Comparison of ENCODE assay signal across 36 cellular contexts in the genomic region with DNA sequence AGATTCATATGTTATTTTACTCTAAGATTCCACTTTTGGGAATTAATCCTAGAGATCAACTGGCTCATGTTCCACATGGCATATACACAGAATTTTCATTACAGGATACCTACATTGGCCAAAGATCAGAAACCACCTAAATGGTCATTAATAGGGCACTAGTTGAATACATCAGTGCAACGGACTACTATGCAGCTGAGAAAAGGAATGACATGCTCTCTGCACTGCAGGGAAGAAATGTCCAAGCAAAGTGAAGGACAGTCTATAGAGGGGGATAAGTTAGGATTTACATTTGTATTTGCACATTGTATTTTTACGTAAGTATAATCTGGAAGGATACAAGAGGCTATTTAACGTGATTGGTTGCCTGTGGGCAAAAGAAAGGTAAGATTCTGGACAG.
"Had no signal": no experiment of that assay in that cellular context is flagged by ENCODE, and none has a peak within 500 bp of the region (broad histone marks: within the 10 kb centered on the region; RNA-seq: fewer than 3 reads in every experiment).

No MANE protein-coding gene starts in this region.

- ATAC-seq: activated CD8-positive, alpha-beta T cell treated with anti-CD3 and anti-CD28 coated beads for 36 hours; activated naive CD4-positive, alpha-beta T cell treated with anti-CD3 and anti-CD28 coated beads, Interleukin-2, amount 50 U/mL, for 72 hours; activated T-cell treated with anti-CD3 and anti-CD28 coated beads, Interleukin-2, amount 50 U/mL, for 4 hours; activated T-cell treated with anti-CD3 and anti-CD28 coated beads, Interleukin-2, amount 50 U/mL, for 72 hours; activated T-helper 17 cell treated with anti-CD3 and anti-CD28 coated beads, Interleukin-2, amount 50 U/mL, for 72 hours; body of pancreas had no signal

- H3K9me3 Mint-ChIP-seq: activated CD4-positive, alpha-beta T cell treated with anti-CD3 and anti-CD28 coated beads, Interleukin-2, amount 10 ng/mL, durations not matched to agents 24 days and 14 days; activated T-helper 1 cell treated with anti-CD3 and anti-CD28 coated beads, Interleukin-12 subunit alpha, Interleukin-12 subunit beta, Interleukin-2, Interleukin-4 antibody, amounts not matched to agents 30 ng/mL and 10 ng/mL and 1 ng/mL, durations not matched to agents 14 hours and 24 hours and 36 hours; activated T-helper 17 cell treated with anti-CD3 and anti-CD28 coated beads, Interleukin-2, amount 50 U/mL, for 72 hours; T-helper 2 cell treated with Interferon-gamma antibody and Interleukin-4, amounts not matched to agents 5 μg/mL and 100 μg/mL, for 36 hours had no signal

- H3K27ac ChIP-seq: adrenal gland, body of pancreas, brain microvascular endothelial cell, breast epithelium, colonic mucosa, VCaP had no signal

- H3K27ac Mint-ChIP-seq: activated B cell treated with CpG ODN at 0.5 μM for 24 hours; activated CD4-positive, alpha-beta memory T cell treated with anti-CD3 and anti-CD28 coated beads for 36 hours; activated CD4-positive, alpha-beta T cell treated with anti-CD3 and anti-CD28 coated beads, Interleukin-2, amount 10 ng/mL, durations not matched to agents 24 days and 14 days; activated CD8-positive, alpha-beta T cell treated with anti-CD3 and anti-CD28 coated beads for 36 hours; activated naive CD4-positive, alpha-beta T cell treated with anti-CD3 and anti-CD28 coated beads, Interleukin-2, amount 10 ng/mL, durations not matched to agents 7 days and 5 days; activated naive CD4-positive, alpha-beta T cell treated with anti-CD3 and anti-CD28 coated beads, Interleukin-2, amount 50 U/mL, for 72 hours; activated naive CD8-positive, alpha-beta T cell treated with anti-CD3 and anti-CD28 coated beads, Interleukin-2, amount 10 ng/mL, durations not matched to agents 7 days and 5 days; activated T-cell treated with anti-CD3 and anti-CD28 coated beads, Interleukin-2, amount 50 U/mL, for 72 hours; activated T-helper 1 cell treated with anti-CD3 and anti-CD28 coated beads, Interleukin-12 subunit alpha, Interleukin-12 subunit beta, Interleukin-2, Interleukin-4 antibody, amounts not matched to agents 30 ng/mL and 10 ng/mL and 1 ng/mL, durations not matched to agents 14 hours and 24 hours and 36 hours; activated T-helper 17 cell treated with anti-CD3 and anti-CD28 coated beads, Interleukin-2, amount 50 U/mL, for 72 hours; T-helper 1 cell treated with Interleukin-12 subunit alpha and Interleukin-12 subunit beta and Interleukin-4 antibody, amounts not matched to agents 30 μg/mL and 1 μg/mL, for 36 hours; T-helper 2 cell treated with Interferon-gamma antibody and Interleukin-4, amounts not matched to agents 5 μg/mL and 100 μg/mL, for 36 hours had no signal

- H3K9me3 ChIP-seq: adrenal gland, colonic mucosa had no signal

- DNase-seq: activated B cell treated with CpG ODN at 0.5 μM for 24 hours; activated CD4-positive, alpha-beta memory T cell treated with anti-CD3 and anti-CD28 coated beads for 36 hours; activated CD4-positive, alpha-beta T cell treated with anti-CD3 and anti-CD28 coated beads for 4 hours; activated CD4-positive, alpha-beta T cell treated with anti-CD3 and anti-CD28 coated beads, Interleukin-2, amount 10 ng/mL, durations not matched to agents 24 days and 14 days; activated CD4-positive, alpha-beta T cell treated with anti-CD3 and anti-CD28 coated beads, Interleukin-2, amount 50 U/mL, for 1 hour; activated CD4-positive, alpha-beta T cell treated with anti-CD3 and anti-CD28 coated beads, Interleukin-2, amount 50 U/mL, for 4 hours; activated CD4-positive, CD25-positive, alpha-beta regulatory T cell treated with anti-CD3 and anti-CD28 coated beads, Interleukin-2, amount 50 U/mL, for 72 hours; activated CD8-positive, alpha-beta memory T cell treated with anti-CD3 and anti-CD28 coated beads, Interleukin-2, amount 50 U/mL, for 4 hours; activated CD8-positive, alpha-beta T cell treated with anti-CD3 and anti-CD28 coated beads for 36 hours; activated effector memory CD4-positive, alpha-beta T cell treated with anti-CD3 and anti-CD28 coated beads, Interleukin-2, amount 50 U/mL, for 16 hours; activated gamma-delta T cell treated with Interleukin-2 at 50 U/mL for 16 hours; activated naive CD4-positive, alpha-beta T cell treated with anti-CD3 and anti-CD28 coated beads, Interleukin-2, amount 10 ng/mL, durations not matched to agents 7 days and 5 days; activated naive CD4-positive, alpha-beta T cell treated with Interleukin-2 at 50 U/mL for 16 hours; activated naive CD8-positive, alpha-beta T cell treated with anti-CD3 and anti-CD28 coated beads, Interleukin-2, amount 10 ng/mL, durations not matched to agents 7 days and 5 days; activated T-cell treated with anti-CD3 and anti-CD28 coated beads for 4 hours; activated T-cell treated with anti-CD3 and anti-CD28 coated beads, Interleukin-2, amount 50 U/mL, for 1 hour; activated T-cell treated with anti-CD3 and anti-CD28 coated beads, Interleukin-2, amount 50 U/mL, for 4 hours; activated T-cell treated with anti-CD3 and anti-CD28 coated beads, Interleukin-2, amount 50 U/mL, for 72 hours; adrenal gland; amniotic stem cell; aorta; body of pancreas; brain microvascular endothelial cell; central memory CD4-positive, alpha-beta T cell; cerebellar nuclear complex; colonic mucosa; T-helper 1 cell; T-helper 2 cell; T-helper 9 cell had no signal

- H3K36me3 ChIP-seq: adrenal gland, brain microvascular endothelial cell, breast epithelium, colonic mucosa had no signal

- H3K27me3 ChIP-seq: adrenal gland, body of pancreas, brain microvascular endothelial cell, breast epithelium, colonic mucosa had no signal

- H3K4me3 Mint-ChIP-seq: activated B cell treated with CpG ODN at 0.5 μM for 24 hours; activated CD4-positive, alpha-beta memory T cell treated with anti-CD3 and anti-CD28 coated beads for 36 hours; activated CD4-positive, alpha-beta T cell treated with anti-CD3 and anti-CD28 coated beads, Interleukin-2, amount 10 ng/mL, durations not matched to agents 24 days and 14 days; activated CD8-positive, alpha-beta T cell treated with anti-CD3 and anti-CD28 coated beads for 36 hours; activated naive CD4-positive, alpha-beta T cell treated with anti-CD3 and anti-CD28 coated beads, Interleukin-2, amount 10 ng/mL, durations not matched to agents 7 days and 5 days; activated naive CD8-positive, alpha-beta T cell treated with anti-CD3 and anti-CD28 coated beads, Interleukin-2, amount 10 ng/mL, durations not matched to agents 7 days and 5 days; activated T-cell treated with anti-CD3 and anti-CD28 coated beads, Interleukin-2, amount 50 U/mL, for 4 hours; activated T-cell treated with anti-CD3 and anti-CD28 coated beads, Interleukin-2, amount 50 U/mL, for 72 hours; activated T-helper 1 cell treated with anti-CD3 and anti-CD28 coated beads, Interleukin-12 subunit alpha, Interleukin-12 subunit beta, Interleukin-2, Interleukin-4 antibody, amounts not matched to agents 30 ng/mL and 10 ng/mL and 1 ng/mL, durations not matched to agents 14 hours and 24 hours and 36 hours; T-helper 1 cell treated with Interleukin-12 subunit alpha and Interleukin-12 subunit beta and Interleukin-4 antibody, amounts not matched to agents 30 μg/mL and 1 μg/mL, for 36 hours; T-helper 2 cell treated with Interferon-gamma antibody and Interleukin-4, amounts not matched to agents 5 μg/mL and 100 μg/mL, for 36 hours had no signal

- H3K27me3 Mint-ChIP-seq: activated CD4-positive, alpha-beta memory T cell treated with anti-CD3 and anti-CD28 coated beads for 36 hours; activated CD8-positive, alpha-beta T cell treated with anti-CD3 and anti-CD28 coated beads for 36 hours; activated naive CD8-positive, alpha-beta T cell treated with anti-CD3 and anti-CD28 coated beads, Interleukin-2, amount 10 ng/mL, durations not matched to agents 7 days and 5 days; activated T-helper 17 cell treated with anti-CD3 and anti-CD28 coated beads, Interleukin-2, amount 50 U/mL, for 72 hours had no signal

- H3K4me1 ChIP-seq: breast epithelium, colonic mucosa had no signal

- H3K4me3 ChIP-seq: adrenal gland, body of pancreas, breast epithelium, colonic mucosa had no signal
